22 cellular contexts compared by ENCODE assay signal in genomic region chr3:40672861-40673260, GRCh38.
DNase-seq lines count a peak whose midpoint lies in the region; ATAC-seq and TF ChIP-seq lines count a peak whose summit lies in the region.
"Had no signal": no experiment of that assay in that cellular context is flagged by ENCODE, and none has a peak within 500 bp of the region (broad histone marks: within the 10 kb centered on the region; RNA-seq: fewer than 3 reads in every experiment).

No MANE protein-coding gene starts in this region.

- WGBS in stomach, 5 donors: 90 to 96% (median 93%) methylated on average over 1 of the region's 1 CpG

- H3K9me3 ChIP-seq in stomach: peaks cover 0 to 5% (median 0%) of the 10 kb centered on the region in 4 donors
- H3K9me3 ChIP-seq: BE2C had no signal

- no peak overlapping the region for H3K4me3 ChIP-seq in stomach
- H3K4me3 ChIP-seq: BLaER1, GM12878 had no signal

- H3K27ac ChIP-seq in stomach: no peak overlapping the region
- H3K27ac ChIP-seq: BLaER1 had no signal

- intact Hi-C loops in left colon (cut with DNase I, micrococcal nuclease) (no loop called here), stomach (cut with DNase I; ENCODE audit: low total_unique reads) (no loop called here)

- TF ChIP-seq POLR2A in stomach (IDR thresholded peaks at IDR 0.05): no peak

- DNase-seq in NCI-H2227 treated with DMSO at 0.1 percent for 48 hours (lab: John Stamatoyannopoulos, UW): peak; percentile 22
- DNase-seq in left colon: no peak
- no peak for DNase-seq in NCI-H226
- DNase-seq in stomach: no peak
- DNase-seq: 8988T; ACHN; BE2C; C1 segment of cervical spinal cord; CD4-positive, alpha-beta memory T cell; CD4-positive, CD25-positive, alpha-beta regulatory T cell; CD8-positive, alpha-beta memory T cell; COR-L47; DMS 273 treated with DMSO at 0.1 percent for 48 hours; DMS153; DMS53; DMS79; DND-41; EL; GDM1 had no signal

- H3K36me3 ChIP-seq in stomach: no peaks in the 10 kb centered on the region
- H3K36me3 ChIP-seq: BE2C, BLaER1 had no signal

- no peak for TF ChIP-seq CTCF in stomach (IDR thresholded peaks at IDR 0.05)

- H3K27me3 ChIP-seq in stomach: no peaks in the 10 kb centered on the region
- H3K27me3 ChIP-seq: BE2C, BLaER1 had no signal

- no peaks in the 10 kb centered on the region for H3K4me1 ChIP-seq in stomach
- H3K4me1 ChIP-seq: BE2C, BLaER1 had no signal

- TF ChIP-seq EP300 in stomach (IDR thresholded peaks at IDR 0.05): no peak

- ATAC-seq in left colon (peak; percentile 93), GM18873 (IDR thresholded peaks at IDR 0.05; ENCODE audit: low FRiP score, unreplicated experiment) (no peak)
- ATAC-seq: GM12878 had no signal
